Comparison of ENCODE assay signal across 8 cellular contexts in the genomic region with DNA sequence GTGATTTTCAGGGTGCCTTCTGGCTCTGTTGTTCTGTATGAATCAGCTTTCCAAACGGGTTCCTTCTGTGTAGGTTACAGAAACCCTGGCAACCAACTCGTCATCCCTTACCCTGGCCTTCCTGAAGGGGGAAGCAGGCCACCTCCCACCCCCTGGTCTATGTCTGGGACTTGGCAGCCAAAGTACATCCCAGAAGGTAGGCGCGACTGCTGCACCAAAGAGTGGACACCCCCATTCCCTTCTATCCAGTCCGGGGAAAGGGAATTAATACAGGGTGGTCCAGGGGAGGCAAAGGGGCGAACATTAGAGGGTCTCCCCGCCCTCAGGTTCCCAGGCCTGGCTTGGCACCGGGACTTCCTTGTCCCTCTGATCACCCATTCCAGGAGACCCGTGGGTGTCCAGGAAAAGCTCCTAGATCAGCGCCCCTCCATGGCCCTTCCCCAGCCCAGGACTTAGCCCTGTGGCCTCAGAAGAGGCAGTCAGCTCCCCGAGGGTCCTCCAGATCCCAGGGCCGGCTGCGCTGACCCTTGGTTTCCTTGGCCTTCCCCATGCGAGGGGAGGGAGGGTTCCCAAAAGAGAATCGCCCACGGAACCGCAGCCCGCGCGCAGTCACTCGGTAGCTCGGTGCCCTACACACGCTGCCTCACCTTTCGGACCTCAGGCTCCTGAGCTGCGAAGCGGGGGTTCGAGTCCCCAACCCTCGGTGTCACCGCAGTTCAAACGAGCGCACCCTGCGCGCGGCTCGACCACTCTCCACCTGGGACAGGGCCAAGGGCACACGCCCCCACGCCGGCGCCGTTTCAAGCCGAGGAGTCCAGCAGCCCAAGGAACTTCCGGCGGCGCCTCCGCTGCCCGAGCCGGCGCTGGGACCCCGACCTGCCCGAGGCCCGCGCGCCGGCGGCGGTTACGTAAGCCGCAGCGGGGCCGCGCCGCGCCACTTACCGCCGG. TPM values are rescaled to one million over a fixed set of nuclear protein-coding genes. Genes with fewer than 3 reads are reported as not detected.
DNase-seq lines count a peak whose midpoint lies in the region; ATAC-seq and TF ChIP-seq lines count a peak whose summit lies in the region.

A gene with protein sequence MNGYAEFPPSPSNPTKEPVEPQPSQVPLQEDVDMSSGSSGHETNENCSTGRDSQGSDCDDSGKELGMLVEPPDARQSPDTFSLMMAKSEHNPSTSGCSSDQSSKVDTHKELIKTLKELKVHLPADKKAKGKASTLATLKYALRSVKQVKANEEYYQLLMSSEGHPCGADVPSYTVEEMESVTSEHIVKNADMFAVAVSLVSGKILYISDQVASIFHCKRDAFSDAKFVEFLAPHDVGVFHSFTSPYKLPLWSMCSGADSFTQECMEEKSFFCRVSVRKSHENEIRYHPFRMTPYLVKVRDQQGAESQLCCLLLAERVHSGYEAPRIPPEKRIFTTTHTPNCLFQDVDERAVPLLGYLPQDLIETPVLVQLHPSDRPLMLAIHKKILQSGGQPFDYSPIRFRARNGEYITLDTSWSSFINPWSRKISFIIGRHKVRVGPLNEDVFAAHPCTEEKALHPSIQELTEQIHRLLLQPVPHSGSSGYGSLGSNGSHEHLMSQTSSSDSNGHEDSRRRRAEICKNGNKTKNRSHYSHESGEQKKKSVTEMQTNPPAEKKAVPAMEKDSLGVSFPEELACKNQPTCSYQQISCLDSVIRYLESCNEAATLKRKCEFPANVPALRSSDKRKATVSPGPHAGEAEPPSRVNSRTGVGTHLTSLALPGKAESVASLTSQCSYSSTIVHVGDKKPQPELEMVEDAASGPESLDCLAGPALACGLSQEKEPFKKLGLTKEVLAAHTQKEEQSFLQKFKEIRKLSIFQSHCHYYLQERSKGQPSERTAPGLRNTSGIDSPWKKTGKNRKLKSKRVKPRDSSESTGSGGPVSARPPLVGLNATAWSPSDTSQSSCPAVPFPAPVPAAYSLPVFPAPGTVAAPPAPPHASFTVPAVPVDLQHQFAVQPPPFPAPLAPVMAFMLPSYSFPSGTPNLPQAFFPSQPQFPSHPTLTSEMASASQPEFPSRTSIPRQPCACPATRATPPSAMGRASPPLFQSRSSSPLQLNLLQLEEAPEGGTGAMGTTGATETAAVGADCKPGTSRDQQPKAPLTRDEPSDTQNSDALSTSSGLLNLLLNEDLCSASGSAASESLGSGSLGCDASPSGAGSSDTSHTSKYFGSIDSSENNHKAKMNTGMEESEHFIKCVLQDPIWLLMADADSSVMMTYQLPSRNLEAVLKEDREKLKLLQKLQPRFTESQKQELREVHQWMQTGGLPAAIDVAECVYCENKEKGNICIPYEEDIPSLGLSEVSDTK (N-terminal part only) (minus strand): TSS at position 909 of the 948 bp plus-strand sequence. CDS start 10,674 bp downstream, outside the sequence.

- peak within 1 kb of the TSS; percentile 61 for H2AFZ ChIP-seq in ACC112 (ENCODE audit: low read length, unreplicated experiment)

- H3K27me3 ChIP-seq in ACC112 (ENCODE audit: insufficient read depth, low read length), result no peaks in the 10 kb centered on the region
- H3K27me3 ChIP-seq in mucosa of stomach (ENCODE audit: control insufficient read depth, insufficient read depth, low read length), result no peaks in the 10 kb centered on the region

- peaks cover 3% of the 10 kb centered on the region for H3K79me2 ChIP-seq in ACC112 (ENCODE audit: control insufficient read depth, insufficient read depth, low read length, unreplicated experiment)

- H3K36me3 ChIP-seq in ACC112 (ENCODE audit: insufficient read depth, low read length) (no peaks in the 10 kb centered on the region), mucosa of stomach (ENCODE audit: control insufficient read depth, insufficient read depth, low read length) (no peaks in the 10 kb centered on the region)

- peak; percentile 31 to 53 for DNase-seq in NCI-H446 (lab: John Stamatoyannopoulos, UW)
- peak; percentile 69 for DNase-seq in activated CD8-positive, alpha-beta memory T cell treated with anti-CD3 and anti-CD28 coated beads for 24 hours

- peak; percentile 18; the same call in 1 of the 3 replicates for TF ChIP-seq CTCF in GM12872 (IDR thresholded peaks at IDR 0.05; ENCODE audit: insufficient read depth, low read depth, low read length)

- ATAC-seq in HG02759 (IDR thresholded peaks at IDR 0.05; ENCODE audit: unreplicated experiment) (peak; percentile 40), esophagus mucosa (peak; percentile 61)

- H3K9ac ChIP-seq in mucosa of stomach (ENCODE audit: low read length), result peak within 1 kb of the TSS; percentile 97

- H3K27ac ChIP-seq in ACC112 (ENCODE audit: low read depth, low read length), result peak within 1 kb of the TSS; percentile 84
- H3K27ac ChIP-seq in temporal lobe (ENCODE audit: low read depth, low read length), result peak within 1 kb of the TSS; percentile 89

- H3K4me1 ChIP-seq in ACC112 (ENCODE audit: control insufficient read depth, insufficient read depth, low read length, unreplicated experiment) (peaks cover 29% of the 10 kb centered on the region), mucosa of stomach (ENCODE audit: control insufficient read depth, insufficient read depth, low read length) (peaks cover 69% of the 10 kb centered on the region)

- H3K9me3 ChIP-seq in mucosa of stomach (ENCODE audit: control insufficient read depth, low read length), result no peaks in the 10 kb centered on the region

- H3K4me3 ChIP-seq in ACC112 (ENCODE audit: low read depth, low read length) (peak within 1 kb of the TSS; percentile 81), mucosa of stomach (ENCODE audit: low read length) (peak within 1 kb of the TSS; percentile 68)

RNA-seq across cellular contexts. Expression of the gene that starts here (rescaled TPM):
- total RNA-seq in esophagus mucosa (18.7 TPM), temporal lobe (5.9 TPM)

Comparison
In these comparisons a context has a peak if more than half of its experiments do, and no peak if none do; other contexts are left out.
1. Peak in every context shown above with its lines: DNase-seq, ATAC-seq, H3K4me3 ChIP-seq and H3K27ac ChIP-seq.